ENCODE assay signal across 8 cellular contexts in the genomic region with DNA sequence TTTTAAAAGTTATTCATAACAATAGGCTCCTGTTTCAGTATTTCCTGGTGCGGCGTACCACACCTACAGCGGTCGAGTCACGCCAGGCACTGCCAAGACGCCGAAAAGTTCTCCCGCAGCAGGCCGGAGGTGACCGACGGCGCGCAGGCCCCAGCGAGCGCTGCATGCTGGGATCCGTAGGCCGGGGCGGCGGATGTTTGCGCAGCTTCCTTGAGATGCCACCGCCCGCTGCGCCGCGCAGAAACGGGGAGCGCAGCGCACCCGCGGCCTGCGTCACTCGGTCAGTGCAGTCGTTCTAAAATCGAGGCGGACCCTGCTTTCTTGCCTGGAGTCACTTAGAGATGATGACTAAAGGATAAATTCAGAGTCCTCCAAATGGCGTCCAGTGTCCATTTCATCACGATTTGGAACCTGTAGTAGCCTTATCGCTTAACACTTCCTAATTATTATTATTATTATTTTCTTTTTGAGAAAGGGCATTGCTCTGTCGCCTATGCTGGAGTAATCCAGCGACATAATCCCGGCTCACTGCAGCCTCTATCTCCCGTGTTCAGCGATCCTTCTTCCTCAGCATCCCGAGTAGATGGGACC. TPM values are rescaled to one million over a fixed set of nuclear protein-coding genes. Genes with fewer than 3 reads are reported as not detected.
A peak's percentile ranks its signal among the peaks of the same experiment; 100 is the strongest.
DNase-seq lines count a peak whose midpoint lies in the region; ATAC-seq and TF ChIP-seq lines count a peak whose summit lies in the region.

No MANE protein-coding gene starts in this region.

- H3K4me1 ChIP-seq in foreskin keratinocyte (peaks cover 4% of the 10 kb centered on the region), neuronal stem cell (ENCODE audit: control insufficient read depth in 2 of 2, insufficient read depth in 1 of 2, low read depth in 1 of 2, low read length in 2 of 2) (peaks cover 0 to 3% of the 10 kb centered on the region in 2 donors)

- TF ChIP-seq CTCF in LNCaP clone FGC (IDR thresholded peaks at IDR 0.05; ENCODE audit: control insufficient read depth, extremely low read depth, insufficient read depth) (no peak), foreskin keratinocyte (conservative IDR thresholded peaks at IDR 0.05) (no peak)

- peak overlapping the region; percentile 98 for H3K4me3 ChIP-seq in LNCaP clone FGC (ENCODE audit: low read depth, low read length)
- peak overlapping the region in 1 of 2 donors; percentile 9 for H3K4me3 ChIP-seq in neuronal stem cell (ENCODE audit: low read length in 2 of 2)

- H2BK12ac ChIP-seq in neuronal stem cell (ENCODE audit: low read length) = no peak overlapping the region

- H3K9me3 ChIP-seq in neuronal stem cell (replicated peaks in 1 of 2; ENCODE audit: control insufficient read depth in 2 of 2, insufficient read depth in 1 of 2, low read depth in 1 of 2, low read length in 2 of 2) = peaks cover 0 to 7% of the 10 kb centered on the region in 2 donors

- H3K4me2 ChIP-seq in neuronal stem cell (ENCODE audit: insufficient read depth, low read length, poor library complexity, severe bottlenecking) = no peak overlapping the region

- peak overlapping the region; percentile 74 for H3K27ac ChIP-seq in foreskin keratinocyte
- peak overlapping the region; percentile 70 for H3K27ac ChIP-seq in neuronal stem cell (replicated peaks; ENCODE audit: low read length)

- peaks cover 0 to 11% of the 10 kb centered on the region in 2 donors for H3K36me3 ChIP-seq in neuronal stem cell (replicated peaks in 1 of 2; ENCODE audit: control insufficient read depth in 2 of 2, insufficient read depth in 2 of 2, low read length in 2 of 2)

- H3K4ac ChIP-seq in neuronal stem cell (ENCODE audit: low read length) = no peak overlapping the region

- H4K91ac ChIP-seq in neuronal stem cell (ENCODE audit: low read depth, low read length, poor library complexity) = no peak overlapping the region

- H3K23ac ChIP-seq in neuronal stem cell (ENCODE audit: low read depth, low read length, poor library complexity) = peak overlapping the region; percentile 43

- no peak overlapping the region for H3K18ac ChIP-seq in neuronal stem cell (ENCODE audit: low read length)

- DNase-seq in ELF-1 (ENCODE audit: low read depth, low spot score) (peak; percentile 91), H4 (ENCODE audit: low spot score) (peak; percentile 59), LNCaP clone FGC (ENCODE audit: low read depth) (peak; percentile 73), SHP77 (lab: John Stamatoyannopoulos, UW) (peak; percentile 83 to 93), activated gamma-delta T cell treated with Interleukin-2 at 50 U/mL for 16 hours (peak; percentile 86), foreskin keratinocyte (peak; percentile 80 to 88), neuronal stem cell (ENCODE audit: low spot score) (peak; percentile 67), stromal cell of bone marrow (ENCODE audit: low read depth) (peak; percentile 90)

- ATAC-seq in foreskin keratinocyte = peak; percentile 90

- no peak overlapping the region for H2BK15ac ChIP-seq in neuronal stem cell (ENCODE audit: low read length)

- no peak overlapping the region for H3K9ac ChIP-seq in neuronal stem cell (ENCODE audit: low read depth, low read length, poor library complexity)

- no peak overlapping the region for H2AK5ac ChIP-seq in neuronal stem cell (ENCODE audit: low read depth, low read length)

- H3K79me1 ChIP-seq in neuronal stem cell (ENCODE audit: low read depth, low read length) = peaks cover 2% of the 10 kb centered on the region

- H2BK120ac ChIP-seq in neuronal stem cell (ENCODE audit: low read depth, low read length) = no peak overlapping the region

- no peak overlapping the region for H3K14ac ChIP-seq in neuronal stem cell (ENCODE audit: low read length)

- no peak overlapping the region for H2BK5ac ChIP-seq in neuronal stem cell (ENCODE audit: low read length)

- no peak overlapping the region for H4K8ac ChIP-seq in neuronal stem cell (ENCODE audit: low read depth, low read length)

- H3K27me3 ChIP-seq in foreskin keratinocyte (no peaks in the 10 kb centered on the region), neuronal stem cell (ENCODE audit: control insufficient read depth in 3 of 3, insufficient read depth in 3 of 3, low read depth in 1 of 3, low read length in 3 of 3) (no peaks in the 10 kb centered on the region)

- WGBS in neuronal stem cell (ENCODE audit: extremely low coverage in 2 of 2, insufficient read length in 2 of 2, insufficient replicate concordance in 1 of 2), 2 donors = no CpG with 5 or more reads among the region's 44 CpGs

- H2AFZ ChIP-seq in neuronal stem cell (ENCODE audit: low read length) = peak overlapping the region; percentile 43

RNA-seq across cellular contexts. Expression of a gene that starts 1.3 kb away (rescaled TPM):
- 37.5 and 42.6 TPM in 2 replicates for total RNA-seq in H4 (2014; rRNA removed; shearing (Covaris generic))
- total RNA-seq in foreskin keratinocyte = 34.1 and 41.5 TPM in 2 replicates
- polyA plus RNA-seq in foreskin keratinocyte = 10.7 and 14.6 TPM in 2 replicates
- 39.9 TPM for polyA plus RNA-seq in neuronal stem cell (2013, experiment 1 of 2)
- polyA plus RNA-seq in neuronal stem cell (2013, experiment 2 of 2) = 39.8 TPM

RNA-seq across cellular contexts. Expression of a gene that starts 17.8 kb away (rescaled TPM):
- 37.5 and 45.8 TPM in 2 replicates for total RNA-seq in H4 (2014; rRNA removed; shearing (Covaris generic))
- total RNA-seq in foreskin keratinocyte = 27.9 and 28.0 TPM in 2 replicates
- polyA plus RNA-seq in foreskin keratinocyte = 8.3 and 9.9 TPM in 2 replicates
- 15.4 TPM for polyA plus RNA-seq in neuronal stem cell (2013, experiment 1 of 2)
- polyA plus RNA-seq in neuronal stem cell (2013, experiment 2 of 2) = 14.6 TPM
